14 cellular contexts compared by ENCODE assay signal in genomic region chr19:5112175-5112574, GRCh38.
"Had no signal": no experiment of that assay in that cellular context is flagged by ENCODE, and none has a peak within 500 bp of the region (broad histone marks: within the 10 kb centered on the region; RNA-seq: fewer than 3 reads in every experiment).

No MANE protein-coding gene starts in this region.

- H3K27me3 ChIP-seq: ovary, stomach, testis, upper lobe of right lung had no signal

- H3K27ac Mint-ChIP-seq: activated naive CD8-positive, alpha-beta T cell treated with anti-CD3 and anti-CD28 coated beads, Interleukin-2, amount 50 U/mL, for 24 hours; activated T-helper 17 cell treated with anti-CD3 and anti-CD28 coated beads, Interleukin-2, amount 50 U/mL, for 72 hours; immature natural killer cell had no signal

- H3K4me3 ChIP-seq: coronary artery, ovary, stomach, testis, upper lobe of right lung had no signal

- H3K36me3 ChIP-seq: ovary had no signal

- H3K4me1 Mint-ChIP-seq: activated naive CD8-positive, alpha-beta T cell treated with anti-CD3 and anti-CD28 coated beads, Interleukin-2, amount 50 U/mL, for 24 hours; activated T-helper 17 cell treated with anti-CD3 and anti-CD28 coated beads, Interleukin-2, amount 50 U/mL, for 72 hours; immature natural killer cell had no signal

- H3K4me1 ChIP-seq: testis, upper lobe of right lung had no signal

- H3K27me3 Mint-ChIP-seq: activated naive CD8-positive, alpha-beta T cell treated with anti-CD3 and anti-CD28 coated beads, Interleukin-2, amount 50 U/mL, for 24 hours; activated T-helper 17 cell treated with anti-CD3 and anti-CD28 coated beads, Interleukin-2, amount 50 U/mL, for 72 hours had no signal

- DNase-seq: activated CD4-positive, alpha-beta T cell treated with anti-CD3 and anti-CD28 coated beads, Interleukin-2, amount 50 U/mL, for 48 hours; activated naive CD4-positive, alpha-beta T cell treated with Interleukin-2 at 50 U/mL for 16 hours; activated naive CD8-positive, alpha-beta T cell treated with anti-CD3 and anti-CD28 coated beads, Interleukin-2, amount 50 U/mL, for 24 hours; foreskin fibroblast; immature natural killer cell; ovary; stimulated activated CD4-positive, alpha-beta T cell treated with anti-CD3 and anti-CD28 coated beads, Interleukin-1b, Interleukin-23, amount 100 ng/mL, for 48 hours; stomach; testis; upper lobe of right lung had no signal

- H3K27ac ChIP-seq: ovary, stomach, testis, upper lobe of right lung had no signal

- H3K9me3 ChIP-seq: ovary, stomach, testis, upper lobe of right lung had no signal

- ATAC-seq: activated naive CD8-positive, alpha-beta T cell treated with anti-CD3 and anti-CD28 coated beads, Interleukin-2, amount 50 U/mL, for 24 hours; activated T-helper 17 cell treated with anti-CD3 and anti-CD28 coated beads, Interleukin-2, amount 50 U/mL, for 72 hours; sciatic nerve; upper lobe of right lung had no signal

- H3K9me3 Mint-ChIP-seq: activated naive CD8-positive, alpha-beta T cell treated with anti-CD3 and anti-CD28 coated beads, Interleukin-2, amount 50 U/mL, for 24 hours; activated T-helper 17 cell treated with anti-CD3 and anti-CD28 coated beads, Interleukin-2, amount 50 U/mL, for 72 hours; immature natural killer cell had no signal

- H3K4me3 Mint-ChIP-seq: activated naive CD8-positive, alpha-beta T cell treated with anti-CD3 and anti-CD28 coated beads, Interleukin-2, amount 50 U/mL, for 24 hours; activated T-helper 17 cell treated with anti-CD3 and anti-CD28 coated beads, Interleukin-2, amount 50 U/mL, for 72 hours; immature natural killer cell; nephron had no signal
